ENCODE assay signal across 10 cellular contexts in genomic region chr5:139343476-139343875, GRCh38. TPM values are rescaled to one million over a fixed set of nuclear protein-coding genes. Genes with fewer than 3 reads are reported as not detected.
DNase-seq lines count a peak whose midpoint lies in the region; ATAC-seq and TF ChIP-seq lines count a peak whose summit lies in the region.
"Had no signal": no experiment of that assay in that cellular context is flagged by ENCODE, and none has a peak within 500 bp of the region (broad histone marks: within the 10 kb centered on the region; RNA-seq: fewer than 3 reads in every experiment).

No MANE protein-coding gene starts in this region.

- H3K4me3 ChIP-seq in SK-N-SH (ENCODE audit: low read depth in 2 of 2, low read length in 1 of 2) (peak overlapping the region; percentile 93 to 96), fibroblast of mammary gland (ENCODE audit: control insufficient read depth, low read depth, low read length) (peak overlapping the region; percentile 98), skin epidermis (peak overlapping the region in 4 of 7 experiments; percentile 66 to 95 (median 78))

- no peaks in the 10 kb centered on the region for H3K9me3 ChIP-seq in SK-N-SH

- no peak overlapping the region for H3K27ac ChIP-seq in SK-N-SH (ENCODE audit: low read depth in 2 of 2, low read length in 1 of 2)
- H3K27ac ChIP-seq in VCaP = peak overlapping the region; percentile 98
- H3K27ac ChIP-seq in skin epidermis = peak overlapping the region in 2 of 21 experiments; percentile 29 to 95

- 89% methylated on average over 9 of the region's 9 CpGs for WGBS in SK-N-SH (ENCODE audit: low lambda C conversion rate)

- peaks cover 66% of the 10 kb centered on the region for H3K79me2 ChIP-seq in SK-N-SH (ENCODE audit: insufficient read depth)

- CTCF ChIA-PET in SK-N-SH (lab: Yijun Ruan, JAX) = no interaction called here

- H3K36me3 ChIP-seq in SK-N-SH (replicated peaks in 1 of 2; ENCODE audit: control insufficient read depth in 1 of 2, insufficient read depth in 2 of 2, low read length in 1 of 2) = peaks cover 0 to 7% of the 10 kb centered on the region in 2 experiments

- TF ChIP-seq CTCF in SK-N-SH (IDR thresholded peaks at IDR 0.05) (no peak), VCaP (conservative IDR thresholded peaks at IDR 0.05) (no peak), fibroblast of mammary gland (conservative IDR thresholded peaks at IDR 0.05; ENCODE audit: control insufficient read depth, insufficient read depth, low read depth, low read length) (no peak)

- POLR2A ChIA-PET in SK-N-SH (lab: Yijun Ruan, JAX) = no interaction called here

- peak overlapping the region; percentile 100; the same call in 1 of the 2 replicates for H3K9ac ChIP-seq in SK-N-SH

- DNase-seq in SK-N-SH = no peak
- DNase-seq in fibroblast of mammary gland (ENCODE audit: low read depth) = no peak
- DNase-seq in NCI-H69 (lab: John Stamatoyannopoulos, UW) = no peak
- DNase-seq: NK-92 treated with Interleukin-12 subunit alpha and Interleukin-12 subunit beta, amount 100 ng/mL, for 24 hours; occipital lobe had no signal

- H3K4me1 ChIP-seq in SK-N-SH (ENCODE audit: control insufficient read depth in 1 of 2, insufficient read depth in 2 of 2, low read depth in 1 of 2, low read length in 1 of 2) = peaks cover 0 to 5% of the 10 kb centered on the region in 2 experiments; a peak in 2 of 4 replicates

- H3K9me2 ChIP-seq in SK-N-SH = no peaks in the 10 kb centered on the region

- H3K4me2 ChIP-seq in SK-N-SH = peak overlapping the region; percentile 97

- no peak for TF ChIP-seq EP300 in SK-N-SH (IDR thresholded peaks at IDR 0.05; ENCODE audit: borderline replicate concordance in 1 of 2, low read depth in 1 of 2, low read length in 1 of 2)

- H3F3A ChIP-seq in SK-N-SH (replicated peaks; ENCODE audit: insufficient read depth) = peaks cover 22% of the 10 kb centered on the region

- H2AFZ ChIP-seq in SK-N-SH (ENCODE audit: low read depth) = no peak overlapping the region

- TF ChIP-seq RAD21 in SK-N-SH (IDR thresholded peaks at IDR 0.05; ENCODE audit: low read length) = no peak

- ATAC-seq in SK-N-SH treated with all-trans-retinoic acid at 6 μM for 48 hours (no peak), GM18907 (IDR thresholded peaks at IDR 0.05; ENCODE audit: unreplicated experiment) (no peak), HG03159 (IDR thresholded peaks at IDR 0.05; ENCODE audit: unreplicated experiment) (no peak)

- H3K27me3 ChIP-seq in SK-N-SH (ENCODE audit: insufficient read depth) = no peaks in the 10 kb centered on the region

- H4K20me1 ChIP-seq in SK-N-SH (ENCODE audit: insufficient read depth) = peaks cover 60% of the 10 kb centered on the region

TF ChIP-seq in SK-N-SH, 30 proteins besides CTCF, POLR2A, EP300 and RAD21:
- TF ChIP-seq NRF1 (IDR thresholded peaks at IDR 0.05; ENCODE audit: low read depth, low read length) (no peak), CHD2 (IDR thresholded peaks at IDR 0.05; ENCODE audit: low read length, partially characterized antibody) (no peak), GABPA (IDR thresholded peaks at IDR 0.05; ENCODE audit: low read depth) (no peak), MXI1 (IDR thresholded peaks at IDR 0.05; ENCODE audit: low read depth, low read length) (no peak), TCF12 (IDR thresholded peaks at IDR 0.05) (no peak), FOXJ3 (CRISPR knock-in tag; IDR thresholded peaks at IDR 0.05) (no peak)

TF ChIP-seq in SK-N-SH treated with all-trans-retinoic acid at 6 μM for 48 hours, 23 proteins besides CTCF, POLR2A, EP300 and RAD21:
- TF ChIP-seq ZFP3 (CRISPR knock-in tag; IDR thresholded peaks at IDR 0.05) = no peak
- TF ChIP-seq, protein P1, sequence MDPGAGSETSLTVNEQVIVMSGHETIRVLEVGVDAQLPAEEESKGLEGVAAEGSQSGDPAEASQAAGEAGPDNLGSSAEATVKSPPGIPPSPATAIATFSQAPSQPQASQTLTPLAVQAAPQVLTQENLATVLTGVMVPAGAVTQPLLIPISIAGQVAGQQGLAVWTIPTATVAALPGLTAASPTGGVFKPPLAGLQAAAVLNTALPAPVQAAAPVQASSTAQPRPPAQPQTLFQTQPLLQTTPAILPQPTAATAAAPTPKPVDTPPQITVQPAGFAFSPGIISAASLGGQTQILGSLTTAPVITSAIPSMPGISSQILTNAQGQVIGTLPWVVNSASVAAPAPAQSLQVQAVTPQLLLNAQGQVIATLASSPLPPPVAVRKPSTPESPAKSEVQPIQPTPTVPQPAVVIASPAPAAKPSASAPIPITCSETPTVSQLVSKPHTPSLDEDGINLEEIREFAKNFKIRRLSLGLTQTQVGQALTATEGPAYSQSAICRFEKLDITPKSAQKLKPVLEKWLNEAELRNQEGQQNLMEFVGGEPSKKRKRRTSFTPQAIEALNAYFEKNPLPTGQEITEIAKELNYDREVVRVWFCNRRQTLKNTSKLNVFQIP (CRISPR knock-in tag; IDR thresholded peaks at IDR 0.05; ENCODE audit: borderline replicate concordance, low read depth) = no peak
- no peak for TF ChIP-seq ZC3H10 (CRISPR knock-in tag; IDR thresholded peaks at IDR 0.05)
- TF ChIP-seq PATZ1 (CRISPR knock-in tag; IDR thresholded peaks at IDR 0.05; ENCODE audit: borderline replicate concordance) = no peak
- no peak for TF ChIP-seq PPARA (CRISPR knock-in tag; IDR thresholded peaks at IDR 0.05; ENCODE audit: borderline replicate concordance)
- no peak for TF ChIP-seq RARB (CRISPR knock-in tag; IDR thresholded peaks at IDR 0.05)
- TF ChIP-seq OSR1 (CRISPR knock-in tag; IDR thresholded peaks at IDR 0.05) = no peak
- no peak for TF ChIP-seq CSDC2 (CRISPR knock-in tag; IDR thresholded peaks at IDR 0.05)
- TF ChIP-seq CSRNP3 (CRISPR knock-in tag; IDR thresholded peaks at IDR 0.05) = no peak
- TF ChIP-seq ZNF565 (CRISPR knock-in tag; conservative IDR thresholded peaks at IDR 0.05; ENCODE audit: low read depth) = no peak
- no peak for TF ChIP-seq CREB5 (CRISPR knock-in tag; IDR thresholded peaks at IDR 0.05; ENCODE audit: low read depth)
- no peak for TF ChIP-seq GLIS3 (CRISPR knock-in tag; IDR thresholded peaks at IDR 0.05)

RNA-seq across cellular contexts. Expression of gene PAIP2, which starts 1.8 kb away (rescaled TPM):
- polyA plus RNA-seq in SK-N-SH (2012; rRNA removed) = 52.9 and 73.2 TPM in 2 replicates
- polyA plus RNA-seq in SK-N-SH (2012; cell fraction: cytosol; rRNA removed) = 83.4 and 100 TPM in 2 replicates
- 22.7 and 35.1 TPM in 2 replicates for polyA plus RNA-seq in SK-N-SH (2012; cell fraction: nucleus; rRNA removed)

RNA-seq across cellular contexts. Expression of gene SLC23A1, which starts 39.6 kb away (rescaled TPM):
- polyA plus RNA-seq in SK-N-SH (2012; rRNA removed) = not detected in 2 replicates
- polyA plus RNA-seq in SK-N-SH (2012; cell fraction: cytosol; rRNA removed) = 0.01 TPM in 1 of 2 replicates, not detected in the other
- 0.05 TPM in 1 of 2 replicates, not detected in the other for polyA plus RNA-seq in SK-N-SH (2012; cell fraction: nucleus; rRNA removed)

RNA-seq across cellular contexts. Expression of gene MZB1, which starts 46.2 kb away (rescaled TPM):
- 0.06 TPM in 1 of 2 replicates, not detected in the other for polyA plus RNA-seq in SK-N-SH (2012; rRNA removed)
- not detected in 2 replicates for polyA plus RNA-seq in SK-N-SH (2012; cell fraction: cytosol; rRNA removed)
- 0.10 and 0.16 TPM in 2 replicates for polyA plus RNA-seq in SK-N-SH (2012; cell fraction: nucleus; rRNA removed)

RNA-seq across cellular contexts. Expression of gene MATR3, which starts 49.9 kb away (rescaled TPM):
- polyA plus RNA-seq in SK-N-SH (2012; rRNA removed) = 40.4 and 63.6 TPM in 2 replicates
- polyA plus RNA-seq in SK-N-SH (2012; cell fraction: cytosol; rRNA removed) = 56.7 and 71.8 TPM in 2 replicates
- 40.2 and 90.8 TPM in 2 replicates for polyA plus RNA-seq in SK-N-SH (2012; cell fraction: nucleus; rRNA removed)

RNA-seq across cellular contexts. Expression of gene PROB1, which starts 51.4 kb away (rescaled TPM):
- polyA plus RNA-seq in SK-N-SH (2012; rRNA removed) = 0.44 and 0.62 TPM in 2 replicates
- 0.22 and 0.30 TPM in 2 replicates for polyA plus RNA-seq in SK-N-SH (2012; cell fraction: cytosol; rRNA removed)
- polyA plus RNA-seq in SK-N-SH (2012; cell fraction: nucleus; rRNA removed) = 3.4 and 3.7 TPM in 2 replicates
